Comparison of ENCODE assay signal across 8 cellular contexts in the genomic region with DNA sequence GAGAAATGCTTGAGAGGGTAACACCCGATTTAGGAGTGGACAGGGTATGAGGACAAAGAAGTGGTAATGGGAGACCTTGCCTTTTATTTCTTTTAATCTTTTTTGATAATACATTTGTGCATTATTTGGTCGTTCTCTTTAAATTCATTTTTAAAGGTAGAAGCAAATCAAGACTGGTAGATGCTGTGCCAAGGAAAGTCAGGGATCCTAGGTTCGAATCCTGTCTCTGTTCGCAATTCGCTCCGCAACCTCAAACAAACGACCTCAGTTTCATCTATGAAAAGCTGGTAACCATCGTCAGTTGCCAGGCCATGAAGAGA. TPM values are rescaled to one million over a fixed set of nuclear protein-coding genes. Genes with fewer than 3 reads are reported as not detected.
DNase-seq lines count a peak whose midpoint lies in the region; ATAC-seq and TF ChIP-seq lines count a peak whose summit lies in the region.

No MANE protein-coding gene starts in this region.

- in situ Hi-C loops in gastrocnemius medialis (cut with MboI; ENCODE audit: low sequenced_read_pairs in 4 of 4): no loop called here

- H3K9me3 ChIP-seq in SJSA1 (replicated peaks) (no peaks in the 10 kb centered on the region), gastrocnemius medialis (no peaks in the 10 kb centered on the region)

- peak; percentile 3 for ATAC-seq in GM19438 (IDR thresholded peaks at IDR 0.05; ENCODE audit: low read depth, unreplicated experiment)
- ATAC-seq in gastrocnemius medialis: no peak
- no peak for ATAC-seq in GM18867 (IDR thresholded peaks at IDR 0.05; ENCODE audit: unreplicated experiment)

- H3K27me3 ChIP-seq in SJSA1 (replicated peaks) (peaks cover 37% of the 10 kb centered on the region), gastrocnemius medialis (peaks cover 0 to 4% (median 0%) of the 10 kb centered on the region in 3 donors)

- intact Hi-C loops in gastrocnemius medialis (cut with DNase I; ENCODE audit: low total_unique reads): loop anchor here (1.0 to 10.0 kb wide), 3 partner anchors 37 to 563 kb away; a partner anchor contains a TSS

- TF ChIP-seq CTCF in fibroblast of villous mesenchyme (IDR thresholded peaks at IDR 0.05; ENCODE audit: insufficient read depth, low read depth, low read length) (no peak), gastrocnemius medialis (IDR thresholded peaks at IDR 0.05 in 4 of 5, conservative IDR thresholded peaks at IDR 0.05 in 1 of 5) (no peak)

- peaks cover 44% of the 10 kb centered on the region for H3K36me3 ChIP-seq in SJSA1
- H3K36me3 ChIP-seq in gastrocnemius medialis: peaks cover 0 to 34% of the 10 kb centered on the region in 2 donors

- DNase-seq in SJSA1 (ENCODE audit: low read depth in 1 of 2, low spot score in 2 of 2) (no peak), fibroblast of villous mesenchyme (ENCODE audit: low read depth) (no peak), gastrocnemius medialis (no peak), NCI-H226 (no peak), DMS 273 treated with DMSO at 0.1 percent for 48 hours (lab: John Stamatoyannopoulos, UW) (no peak)
- DNase-seq in activated CD4-positive, alpha-beta T cell treated with anti-CD3 and anti-CD28 coated beads for 4 hours: no peak

- peak overlapping the region; percentile 68 for H3K4me3 ChIP-seq in SJSA1
- peak overlapping the region; percentile 90 for H3K4me3 ChIP-seq in fibroblast of villous mesenchyme (ENCODE audit: low read depth, low read length)
- peak overlapping the region; percentile 86 to 98 (median 94) for H3K4me3 ChIP-seq in gastrocnemius medialis

- no peak for TF ChIP-seq POLR2A in gastrocnemius medialis (IDR thresholded peaks at IDR 0.05)

- H3K27ac ChIP-seq in SJSA1: no peak overlapping the region
- peak overlapping the region; percentile 79 to 90 (median 86) for H3K27ac ChIP-seq in gastrocnemius medialis

- H3K4me1 ChIP-seq in SJSA1 (replicated peaks) (peaks cover 6% of the 10 kb centered on the region; the same call in 1 of the 2 replicates), gastrocnemius medialis (peaks cover 11 to 15% of the 10 kb centered on the region in 2 donors)

RNA-seq across cellular contexts. Expression of a gene that starts 0.4 kb away (rescaled TPM):
- total RNA-seq in SJSA1 (2014; rRNA removed; shearing (Covaris generic)): 141 and 148 TPM in 2 replicates
- total RNA-seq in fibroblast of villous mesenchyme: 113 and 130 TPM in 2 replicates
- total RNA-seq in gastrocnemius medialis: 10 to 100 TPM; 24.3 to 67.2 (median 37.3) TPM

RNA-seq across cellular contexts. Expression of a gene that starts 8.3 kb away (rescaled TPM):
- total RNA-seq in SJSA1 (2014; rRNA removed; shearing (Covaris generic)): 37.9 and 53.0 TPM in 2 replicates
- total RNA-seq in fibroblast of villous mesenchyme (30.3 and 30.7 TPM in 2 replicates), gastrocnemius medialis (10 to 100 TPM; 11.9 to 24.8 (median 16.2) TPM)

RNA-seq across cellular contexts. Expression of a gene that starts 37.3 kb away (rescaled TPM):
- 24.9 and 29.9 TPM in 2 replicates for total RNA-seq in SJSA1 (2014; rRNA removed; shearing (Covaris generic))
- total RNA-seq in fibroblast of villous mesenchyme (26.3 and 29.6 TPM in 2 replicates), gastrocnemius medialis (10 to 100 TPM; 13.2 to 21.3 (median 16.6) TPM)
